Comparison of ENCODE assay signal across 9 cellular contexts in genomic region chr6:41475164-41475563, GRCh38.
"Had no signal": no experiment of that assay in that cellular context is flagged by ENCODE, and none has a peak within 500 bp of the region (broad histone marks: within the 10 kb centered on the region; RNA-seq: fewer than 3 reads in every experiment).

No MANE protein-coding gene starts in this region.

- H3K4me2 ChIP-seq: GM23338 had no signal

- H3K4me3 ChIP-seq: GM23338, K562 had no signal

- H3K27ac Mint-ChIP-seq: GM23338, H9, HFFc6 had no signal

- H2AFZ ChIP-seq: GM23338 had no signal

- FAIRE-seq: H1, H54, K562 had no signal

- ATAC-seq: GM23338, K562 had no signal

- H3K9me3 Mint-ChIP-seq: GM23338, H9, HFFc6 had no signal

- H3K4me3 Mint-ChIP-seq: GM23338, H9, HFFc6 had no signal

- DNase-seq: H9, HFFc6, IMR-90, KG1 had no signal

- H3K27ac ChIP-seq: HL-60 had no signal
